ENCODE assay signal across 1 cellular context in the genomic region with DNA sequence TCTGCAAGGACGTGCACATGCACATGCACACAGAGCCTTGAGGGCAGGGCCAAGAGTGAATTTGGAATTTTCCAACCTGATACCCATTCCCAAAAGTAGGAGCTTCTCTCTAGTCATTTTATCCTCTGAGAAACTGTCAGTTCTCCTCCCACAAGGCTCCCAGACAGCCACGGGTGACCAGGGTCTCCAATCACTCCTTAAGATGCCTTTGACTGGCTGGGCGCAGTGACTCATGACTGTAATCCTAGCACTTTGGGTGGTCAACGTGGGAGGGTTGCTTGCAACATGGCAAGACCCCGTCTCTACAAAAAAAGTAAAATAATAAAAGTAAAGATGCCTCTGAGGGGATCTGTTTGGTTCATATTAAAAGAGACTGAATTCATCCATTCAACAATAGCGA.
TF ChIP-seq lines count a peak whose summit lies in the region.

No MANE protein-coding gene starts in this region.

TF ChIP-seq in GM23338, 12 proteins besides CTCF, POLR2A, EP300 and RAD21 (continued from another document):
- TF ChIP-seq, protein P1, sequence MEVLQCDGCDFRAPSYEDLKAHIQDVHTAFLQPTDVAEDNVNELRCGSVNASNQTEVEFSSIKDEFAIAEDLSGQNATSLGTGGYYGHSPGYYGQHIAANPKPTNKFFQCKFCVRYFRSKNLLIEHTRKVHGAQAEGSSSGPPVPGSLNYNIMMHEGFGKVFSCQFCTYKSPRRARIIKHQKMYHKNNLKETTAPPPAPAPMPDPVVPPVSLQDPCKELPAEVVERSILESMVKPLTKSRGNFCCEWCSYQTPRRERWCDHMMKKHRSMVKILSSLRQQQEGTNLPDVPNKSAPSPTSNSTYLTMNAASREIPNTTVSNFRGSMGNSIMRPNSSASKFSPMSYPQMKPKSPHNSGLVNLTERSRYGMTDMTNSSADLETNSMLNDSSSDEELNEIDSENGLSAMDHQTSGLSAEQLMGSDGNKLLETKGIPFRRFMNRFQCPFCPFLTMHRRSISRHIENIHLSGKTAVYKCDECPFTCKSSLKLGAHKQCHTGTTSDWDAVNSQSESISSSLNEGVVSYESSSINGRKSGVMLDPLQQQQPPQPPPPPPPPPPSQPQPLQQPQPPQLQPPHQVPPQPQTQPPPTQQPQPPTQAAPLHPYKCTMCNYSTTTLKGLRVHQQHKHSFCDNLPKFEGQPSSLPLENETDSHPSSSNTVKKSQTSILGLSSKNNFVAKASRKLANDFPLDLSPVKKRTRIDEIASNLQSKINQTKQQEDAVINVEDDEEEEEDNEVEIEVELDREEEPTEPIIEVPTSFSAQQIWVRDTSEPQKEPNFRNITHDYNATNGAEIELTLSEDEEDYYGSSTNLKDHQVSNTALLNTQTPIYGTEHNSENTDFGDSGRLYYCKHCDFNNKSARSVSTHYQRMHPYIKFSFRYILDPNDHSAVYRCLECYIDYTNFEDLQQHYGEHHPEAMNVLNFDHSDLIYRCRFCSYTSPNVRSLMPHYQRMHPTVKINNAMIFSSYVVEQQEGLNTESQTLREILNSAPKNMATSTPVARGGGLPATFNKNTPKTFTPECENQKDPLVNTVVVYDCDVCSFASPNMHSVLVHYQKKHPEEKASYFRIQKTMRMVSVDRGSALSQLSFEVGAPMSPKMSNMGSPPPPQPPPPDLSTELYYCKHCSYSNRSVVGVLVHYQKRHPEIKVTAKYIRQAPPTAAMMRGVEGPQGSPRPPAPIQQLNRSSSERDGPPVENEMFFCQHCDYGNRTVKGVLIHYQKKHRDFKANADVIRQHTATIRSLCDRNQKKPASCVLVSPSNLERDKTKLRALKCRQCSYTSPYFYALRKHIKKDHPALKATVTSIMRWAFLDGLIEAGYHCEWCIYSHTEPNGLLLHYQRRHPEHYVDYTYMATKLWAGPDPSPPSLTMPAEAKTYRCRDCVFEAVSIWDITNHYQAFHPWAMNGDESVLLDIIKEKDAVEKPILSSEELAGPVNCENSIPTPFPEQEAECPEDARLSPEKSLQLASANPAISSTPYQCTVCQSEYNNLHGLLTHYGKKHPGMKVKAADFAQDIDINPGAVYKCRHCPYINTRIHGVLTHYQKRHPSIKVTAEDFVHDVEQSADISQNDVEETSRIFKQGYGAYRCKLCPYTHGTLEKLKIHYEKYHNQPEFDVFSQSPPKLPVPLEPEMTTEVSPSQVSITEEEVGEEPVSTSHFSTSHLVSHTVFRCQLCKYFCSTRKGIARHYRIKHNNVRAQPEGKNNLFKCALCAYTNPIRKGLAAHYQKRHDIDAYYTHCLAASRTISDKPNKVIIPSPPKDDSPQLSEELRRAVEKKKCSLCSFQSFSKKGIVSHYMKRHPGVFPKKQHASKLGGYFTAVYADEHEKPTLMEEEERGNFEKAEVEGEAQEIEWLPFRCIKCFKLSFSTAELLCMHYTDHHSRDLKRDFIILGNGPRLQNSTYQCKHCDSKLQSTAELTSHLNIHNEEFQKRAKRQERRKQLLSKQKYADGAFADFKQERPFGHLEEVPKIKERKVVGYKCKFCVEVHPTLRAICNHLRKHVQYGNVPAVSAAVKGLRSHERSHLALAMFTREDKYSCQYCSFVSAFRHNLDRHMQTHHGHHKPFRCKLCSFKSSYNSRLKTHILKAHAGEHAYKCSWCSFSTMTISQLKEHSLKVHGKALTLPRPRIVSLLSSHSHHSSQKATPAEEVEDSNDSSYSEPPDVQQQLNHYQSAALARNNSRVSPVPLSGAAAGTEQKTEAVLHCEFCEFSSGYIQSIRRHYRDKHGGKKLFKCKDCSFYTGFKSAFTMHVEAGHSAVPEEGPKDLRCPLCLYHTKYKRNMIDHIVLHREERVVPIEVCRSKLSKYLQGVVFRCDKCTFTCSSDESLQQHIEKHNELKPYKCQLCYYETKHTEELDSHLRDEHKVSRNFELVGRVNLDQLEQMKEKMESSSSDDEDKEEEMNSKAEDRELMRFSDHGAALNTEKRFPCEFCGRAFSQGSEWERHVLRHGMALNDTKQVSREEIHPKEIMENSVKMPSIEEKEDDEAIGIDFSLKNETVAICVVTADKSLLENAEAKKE (CRISPR knock-in tag; IDR thresholded peaks at IDR 0.05) = no peak
- no peak for TF ChIP-seq JUNB (IDR thresholded peaks at IDR 0.05; ENCODE audit: unreplicated experiment)
- TF ChIP-seq EZH2phosphoT487 (IDR thresholded peaks at IDR 0.05; ENCODE audit: unreplicated experiment) = no peak
- TF ChIP-seq NANOG (IDR thresholded peaks at IDR 0.05; ENCODE audit: borderline replicate concordance) = no peak
- TF ChIP-seq, protein P2, sequence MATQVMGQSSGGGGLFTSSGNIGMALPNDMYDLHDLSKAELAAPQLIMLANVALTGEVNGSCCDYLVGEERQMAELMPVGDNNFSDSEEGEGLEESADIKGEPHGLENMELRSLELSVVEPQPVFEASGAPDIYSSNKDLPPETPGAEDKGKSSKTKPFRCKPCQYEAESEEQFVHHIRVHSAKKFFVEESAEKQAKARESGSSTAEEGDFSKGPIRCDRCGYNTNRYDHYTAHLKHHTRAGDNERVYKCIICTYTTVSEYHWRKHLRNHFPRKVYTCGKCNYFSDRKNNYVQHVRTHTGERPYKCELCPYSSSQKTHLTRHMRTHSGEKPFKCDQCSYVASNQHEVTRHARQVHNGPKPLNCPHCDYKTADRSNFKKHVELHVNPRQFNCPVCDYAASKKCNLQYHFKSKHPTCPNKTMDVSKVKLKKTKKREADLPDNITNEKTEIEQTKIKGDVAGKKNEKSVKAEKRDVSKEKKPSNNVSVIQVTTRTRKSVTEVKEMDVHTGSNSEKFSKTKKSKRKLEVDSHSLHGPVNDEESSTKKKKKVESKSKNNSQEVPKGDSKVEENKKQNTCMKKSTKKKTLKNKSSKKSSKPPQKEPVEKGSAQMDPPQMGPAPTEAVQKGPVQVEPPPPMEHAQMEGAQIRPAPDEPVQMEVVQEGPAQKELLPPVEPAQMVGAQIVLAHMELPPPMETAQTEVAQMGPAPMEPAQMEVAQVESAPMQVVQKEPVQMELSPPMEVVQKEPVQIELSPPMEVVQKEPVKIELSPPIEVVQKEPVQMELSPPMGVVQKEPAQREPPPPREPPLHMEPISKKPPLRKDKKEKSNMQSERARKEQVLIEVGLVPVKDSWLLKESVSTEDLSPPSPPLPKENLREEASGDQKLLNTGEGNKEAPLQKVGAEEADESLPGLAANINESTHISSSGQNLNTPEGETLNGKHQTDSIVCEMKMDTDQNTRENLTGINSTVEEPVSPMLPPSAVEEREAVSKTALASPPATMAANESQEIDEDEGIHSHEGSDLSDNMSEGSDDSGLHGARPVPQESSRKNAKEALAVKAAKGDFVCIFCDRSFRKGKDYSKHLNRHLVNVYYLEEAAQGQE (IDR thresholded peaks at IDR 0.05; ENCODE audit: unreplicated experiment) = no peak
- TF ChIP-seq POLR2AphosphoS5 (IDR thresholded peaks at IDR 0.05; ENCODE audit: low read depth) = no peak
TF ChIP-seq in GM23338: peak in this region for 0.
